In the genomic region with DNA sequence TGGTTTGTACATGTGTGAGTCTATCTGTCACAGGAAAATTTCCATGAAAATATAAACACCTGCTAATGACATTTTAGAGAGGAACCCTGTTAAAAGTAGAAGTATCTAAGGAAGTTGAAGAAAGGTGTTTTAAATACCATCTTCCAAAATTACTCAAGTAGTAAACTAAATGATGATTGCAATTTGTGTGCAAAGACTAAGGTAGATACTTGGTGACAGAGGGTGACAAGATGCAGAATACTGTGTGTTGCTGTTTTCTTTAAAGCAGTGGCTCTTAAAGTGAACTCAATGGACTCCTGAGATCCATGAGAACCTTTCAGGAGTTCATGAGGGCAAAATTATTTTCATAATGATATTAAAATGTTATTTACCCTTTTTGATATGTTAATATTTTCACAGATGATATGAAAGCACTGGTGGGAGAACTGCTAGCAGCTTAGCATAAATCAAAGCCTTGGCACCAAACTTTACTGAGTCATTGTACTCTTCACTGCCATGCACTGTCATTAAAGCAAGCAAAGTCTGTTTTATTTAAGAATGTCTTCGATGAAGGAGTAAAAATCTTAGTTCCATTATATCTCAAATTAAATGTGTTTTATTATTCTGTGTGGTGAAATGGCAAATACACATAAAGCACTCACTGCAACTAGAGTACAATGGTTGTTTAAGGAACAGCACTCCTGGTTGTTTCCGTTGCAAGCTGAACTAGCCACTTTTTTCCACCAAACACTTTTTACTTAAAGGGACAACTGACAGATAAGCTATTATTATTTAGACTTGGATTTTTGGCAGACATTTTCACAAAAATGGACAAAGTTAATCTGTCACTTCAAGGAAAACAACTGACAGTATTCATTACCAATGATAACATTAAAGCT, we compare ENCODE assay signal across 22 cellular contexts.
"Had no signal": no experiment of that assay in that cellular context is flagged by ENCODE, and none has a peak within 500 bp of the region (broad histone marks: within the 10 kb centered on the region; RNA-seq: fewer than 3 reads in every experiment).

No MANE protein-coding gene starts in this region.

- H3K4me1 ChIP-seq: right lobe of liver, upper lobe of left lung had no signal

- DNase-seq: activated CD4-positive, alpha-beta T cell treated with anti-CD3 and anti-CD28 coated beads, Interleukin-2, amount 10 ng/mL, durations not matched to agents 7 days and 5 days; activated CD4-positive, CD25-positive, alpha-beta regulatory T cell treated with anti-CD3 and anti-CD28 coated beads, Interleukin-2, amount 50 U/mL, for 72 hours; activated CD8-positive, alpha-beta T cell treated with anti-CD3 and anti-CD28 coated beads, Interleukin-2, amount 10 ng/mL, durations not matched to agents 7 days and 5 days; activated naive CD4-positive, alpha-beta T cell treated with Interleukin-2 at 50 U/mL for 16 hours; activated naive CD8-positive, alpha-beta T cell treated with anti-CD3 and anti-CD28 coated beads for 36 hours; activated T-cell treated with anti-CD3 and anti-CD28 coated beads, Interleukin-2, amount 50 U/mL, for 24 hours; amniotic stem cell; cortex of kidney; glutamatergic neuron; immature natural killer cell; left ventricle myocardium inferior; naive thymus-derived CD4-positive, alpha-beta T cell; occipital lobe; right lobe of liver; small intestine; stimulated activated CD4-positive, alpha-beta T cell treated with anti-CD3 and anti-CD28 coated beads, Interleukin-2, amount 100 ng/mL, for 24 hours; T-helper 2 cell; upper lobe of left lung had no signal

- H3K4me3 ChIP-seq: hepatocyte, left ventricle myocardium inferior, right lobe of liver, thoracic aorta, upper lobe of left lung had no signal

- H3K27ac ChIP-seq: epithelial cell of prostate, hepatocyte, left ventricle myocardium inferior, right lobe of liver, thoracic aorta, upper lobe of left lung had no signal

- H3K4me2 ChIP-seq: hepatocyte had no signal

- H3K79me2 ChIP-seq: hepatocyte had no signal

- H3K36me3 ChIP-seq: left ventricle myocardium inferior, right lobe of liver, thoracic aorta, upper lobe of left lung had no signal

- H2AFZ ChIP-seq: hepatocyte had no signal

- FAIRE-seq: frontal cortex, small intestine had no signal

- H3K27me3 ChIP-seq: hepatocyte, right lobe of liver, upper lobe of left lung had no signal

- H3K9me3 ChIP-seq: left ventricle myocardium inferior, right lobe of liver, thoracic aorta, upper lobe of left lung had no signal

- ATAC-seq: activated CD8-positive, alpha-beta T cell treated with anti-CD3 and anti-CD28 coated beads, Interleukin-2, amount 10 ng/mL, durations not matched to agents 7 days and 5 days; right lobe of liver had no signal
